In the genomic region with DNA sequence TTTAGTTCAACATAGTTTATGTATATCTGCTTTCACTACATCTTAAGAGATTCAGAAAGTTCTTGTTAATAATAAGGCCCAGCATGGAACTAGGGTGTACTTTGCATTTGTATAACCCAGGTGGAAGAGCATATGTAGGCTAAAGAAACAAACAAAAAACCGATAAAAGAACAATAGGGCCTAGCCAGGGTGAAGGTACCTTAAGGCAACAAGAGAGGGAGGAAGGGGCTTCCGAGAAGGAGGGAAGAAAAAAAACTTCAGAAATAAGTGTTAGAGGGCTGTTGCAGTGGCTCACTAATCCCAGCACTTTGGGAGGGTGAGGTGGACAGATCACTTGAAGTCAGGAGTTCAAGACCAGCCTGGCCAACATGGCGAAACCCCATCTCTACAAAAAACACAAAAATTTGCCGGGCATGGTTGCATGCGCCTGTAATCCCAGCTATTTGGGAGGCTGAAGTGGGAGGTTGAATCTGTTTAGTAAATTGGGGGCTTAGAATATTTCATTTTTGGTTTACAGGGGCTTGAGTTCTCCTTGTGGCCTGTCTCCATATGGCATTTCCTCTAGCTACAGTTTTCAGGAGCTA, we compare ENCODE assay signal across 1 cellular context.
TF ChIP-seq lines count a peak whose summit lies in the region.

No MANE protein-coding gene starts in this region.

TF ChIP-seq in SK-N-SH, 30 proteins besides CTCF, POLR2A, EP300 and RAD21 (continued from another document):
- TF ChIP-seq, protein P1, sequence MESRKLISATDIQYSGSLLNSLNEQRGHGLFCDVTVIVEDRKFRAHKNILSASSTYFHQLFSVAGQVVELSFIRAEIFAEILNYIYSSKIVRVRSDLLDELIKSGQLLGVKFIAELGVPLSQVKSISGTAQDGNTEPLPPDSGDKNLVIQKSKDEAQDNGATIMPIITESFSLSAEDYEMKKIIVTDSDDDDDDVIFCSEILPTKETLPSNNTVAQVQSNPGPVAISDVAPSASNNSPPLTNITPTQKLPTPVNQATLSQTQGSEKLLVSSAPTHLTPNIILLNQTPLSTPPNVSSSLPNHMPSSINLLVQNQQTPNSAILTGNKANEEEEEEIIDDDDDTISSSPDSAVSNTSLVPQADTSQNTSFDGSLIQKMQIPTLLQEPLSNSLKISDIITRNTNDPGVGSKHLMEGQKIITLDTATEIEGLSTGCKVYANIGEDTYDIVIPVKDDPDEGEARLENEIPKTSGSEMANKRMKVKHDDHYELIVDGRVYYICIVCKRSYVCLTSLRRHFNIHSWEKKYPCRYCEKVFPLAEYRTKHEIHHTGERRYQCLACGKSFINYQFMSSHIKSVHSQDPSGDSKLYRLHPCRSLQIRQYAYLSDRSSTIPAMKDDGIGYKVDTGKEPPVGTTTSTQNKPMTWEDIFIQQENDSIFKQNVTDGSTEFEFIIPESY (IDR thresholded peaks at IDR 0.05; ENCODE audit: borderline replicate concordance, low read depth): no peak
